In genomic region chr17:75270218-75270965, GRCh38 we compare ENCODE assay signal across 1 cellular context.
TF ChIP-seq lines count a peak whose summit lies in the region.

No MANE protein-coding gene starts in this region.

TF ChIP-seq in HepG2, 621 proteins besides CTCF, POLR2A, EP300 and RAD21 (continued from another document and continues in another):
- TF ChIP-seq ZNF512B (CRISPR knock-in tag; IDR thresholded peaks at IDR 0.05; ENCODE audit: borderline replicate concordance), result no peak
- TF ChIP-seq SNAPC2 (CRISPR knock-in tag; IDR thresholded peaks at IDR 0.05), result no peak
- peak; percentile 56 for TF ChIP-seq FOXA3 (CRISPR knock-in tag; IDR thresholded peaks at IDR 0.05)
- peak; percentile 58 for TF ChIP-seq KDM3A (CRISPR knock-in tag; IDR thresholded peaks at IDR 0.05; ENCODE audit: low read depth)
- no peak; the same call in 1 of the 2 replicates for TF ChIP-seq IRF9 (CRISPR knock-in tag; IDR thresholded peaks at IDR 0.05; ENCODE audit: borderline replicate concordance)
- TF ChIP-seq ZNF18 (CRISPR knock-in tag; IDR thresholded peaks at IDR 0.05; ENCODE audit: insufficient replicate concordance), result no peak
- 0 out of 2 replicates have a peak, but pooled peaks have one; percentile 5 for TF ChIP-seq BCL6 (CRISPR knock-in tag; IDR thresholded peaks at IDR 0.05)
- TF ChIP-seq SATB2 (CRISPR knock-in tag; IDR thresholded peaks at IDR 0.05), result no peak
- peak; percentile 68; the same call in 1 of the 2 replicates for TF ChIP-seq TBX2 (CRISPR knock-in tag; IDR thresholded peaks at IDR 0.05; ENCODE audit: borderline replicate concordance)
- TF ChIP-seq FOSL2 (CRISPR knock-in tag; IDR thresholded peaks at IDR 0.05), result peak; percentile 4; the same call in 1 of the 2 replicates
- TF ChIP-seq NONO (IDR thresholded peaks at IDR 0.05), result no peak
- 0 out of 2 replicates have a peak, but pooled peaks have one; percentile 28 for TF ChIP-seq NONO (CRISPR knock-in tag; conservative IDR thresholded peaks at IDR 0.05)
- TF ChIP-seq ZNF598 (CRISPR knock-in tag; IDR thresholded peaks at IDR 0.05; ENCODE audit: borderline replicate concordance), result no peak; the same call in 1 of the 2 replicates
- no peak for TF ChIP-seq NFRKB (IDR thresholded peaks at IDR 0.05)
- TF ChIP-seq ZNF382 (CRISPR knock-in tag; IDR thresholded peaks at IDR 0.05; ENCODE audit: borderline replicate concordance), result no peak
- peak; percentile 50; the same call in 1 of the 2 replicates for TF ChIP-seq ZMYM2 (CRISPR knock-in tag; IDR thresholded peaks at IDR 0.05)
- peak; percentile 79; the same call in 1 of the 2 replicates for TF ChIP-seq KDM5A (IDR thresholded peaks at IDR 0.05; ENCODE audit: borderline replicate concordance, low read length)
- no peak for TF ChIP-seq ZNF773 (CRISPR knock-in tag; IDR thresholded peaks at IDR 0.05; ENCODE audit: borderline replicate concordance)
- TF ChIP-seq HES4 (CRISPR knock-in tag; IDR thresholded peaks at IDR 0.05; ENCODE audit: borderline replicate concordance), result peak; percentile 66; the same call in 1 of the 2 replicates
- 0 out of 2 replicates have a peak, but pooled peaks have one; percentile 13 for TF ChIP-seq SKIL (CRISPR knock-in tag; IDR thresholded peaks at IDR 0.05; ENCODE audit: borderline replicate concordance)
- no peak for TF ChIP-seq U2AF1 (optimal IDR thresholded peaks at IDR 0.05; ENCODE audit: low read depth, low read length)
- peak; percentile 30 for TF ChIP-seq RXRB (CRISPR knock-in tag; IDR thresholded peaks at IDR 0.05; ENCODE audit: borderline replicate concordance)
- peak; percentile 55; the same call in 1 of the 2 replicates for TF ChIP-seq FOXK1 (CRISPR knock-in tag; IDR thresholded peaks at IDR 0.05; ENCODE audit: borderline replicate concordance, low read depth)
- TF ChIP-seq RAD51 (IDR thresholded peaks at IDR 0.05; ENCODE audit: borderline replicate concordance), result no peak
- no peak for TF ChIP-seq ZNF20 (CRISPR knock-in tag; IDR thresholded peaks at IDR 0.05)
- TF ChIP-seq DNMT3B (CRISPR knock-in tag; conservative IDR thresholded peaks at IDR 0.05), result no peak
- TF ChIP-seq ZNF776 (CRISPR knock-in tag; IDR thresholded peaks at IDR 0.05), result peak; percentile 54; the same call in 1 of the 2 replicates
- TF ChIP-seq ZSCAN20 (CRISPR knock-in tag; IDR thresholded peaks at IDR 0.05; ENCODE audit: borderline replicate concordance), result no peak
- no peak; the same call in 1 of the 2 replicates for TF ChIP-seq ZNF101 (CRISPR knock-in tag; IDR thresholded peaks at IDR 0.05; ENCODE audit: borderline replicate concordance, low read depth)
- peak; percentile 86 for TF ChIP-seq KDM2A (CRISPR knock-in tag; IDR thresholded peaks at IDR 0.05; ENCODE audit: borderline replicate concordance, low read depth)
- TF ChIP-seq DR1 (CRISPR knock-in tag; IDR thresholded peaks at IDR 0.05), result peak; percentile 77; the same call in 1 of the 2 replicates
- TF ChIP-seq ZNF720 (CRISPR knock-in tag; IDR thresholded peaks at IDR 0.05), result no peak
- peak; percentile 46; the same call in 1 of the 2 replicates for TF ChIP-seq CC2D1A (CRISPR knock-in tag; IDR thresholded peaks at IDR 0.05)
- no peak; the same call in 1 of the 2 replicates for TF ChIP-seq MYNN (CRISPR knock-in tag; IDR thresholded peaks at IDR 0.05; ENCODE audit: low read depth)
- no peak for TF ChIP-seq PAX8 (CRISPR knock-in tag; IDR thresholded peaks at IDR 0.05; ENCODE audit: borderline replicate concordance)
- no peak for TF ChIP-seq ZNF780A (CRISPR knock-in tag; IDR thresholded peaks at IDR 0.05)
- 0 out of 2 replicates have a peak, but pooled peaks have one; percentile 54 for TF ChIP-seq RARG (CRISPR knock-in tag; IDR thresholded peaks at IDR 0.05; ENCODE audit: low read depth)
- TF ChIP-seq JUNB (CRISPR knock-in tag; IDR thresholded peaks at IDR 0.05; ENCODE audit: borderline replicate concordance), result no peak
- TF ChIP-seq THAP8 (CRISPR knock-in tag; IDR thresholded peaks at IDR 0.05; ENCODE audit: borderline replicate concordance), result peak; percentile 35; the same call in 1 of the 2 replicates
- TF ChIP-seq TBX3 (IDR thresholded peaks at IDR 0.05; ENCODE audit: borderline replicate concordance), result no peak
- TF ChIP-seq FOXA1 (IDR thresholded peaks at IDR 0.05), result no peak
- peak; percentile 21; the same call in 1 of the 2 replicates for TF ChIP-seq FOXA1 (CRISPR knock-in tag; IDR thresholded peaks at IDR 0.05)
- TF ChIP-seq THAP9 (CRISPR knock-in tag; IDR thresholded peaks at IDR 0.05; ENCODE audit: borderline replicate concordance), result peak; percentile 72; the same call in 1 of the 2 replicates
- 0 out of 2 replicates have a peak, but pooled peaks have one; percentile 66 for TF ChIP-seq ZFP82 (CRISPR knock-in tag; IDR thresholded peaks at IDR 0.05; ENCODE audit: borderline replicate concordance)
- 0 out of 2 replicates have a peak, but pooled peaks have one; percentile 17 for TF ChIP-seq ZNF557 (CRISPR knock-in tag; IDR thresholded peaks at IDR 0.05)
- no peak; the same call in 1 of the 2 replicates for TF ChIP-seq WIZ (CRISPR knock-in tag; IDR thresholded peaks at IDR 0.05)
- no peak for TF ChIP-seq DBP (CRISPR knock-in tag; IDR thresholded peaks at IDR 0.05; ENCODE audit: not compliant biosample characterization)
- peak; percentile 67; the same call in 1 of the 2 replicates for TF ChIP-seq NAIF1 (CRISPR knock-in tag; IDR thresholded peaks at IDR 0.05; ENCODE audit: borderline replicate concordance)
- peak; percentile 59; the same call in 1 of the 2 replicates for TF ChIP-seq ZNF34 (CRISPR knock-in tag; IDR thresholded peaks at IDR 0.05; ENCODE audit: borderline replicate concordance)
- TF ChIP-seq PAXIP1 (CRISPR knock-in tag; conservative IDR thresholded peaks at IDR 0.05), result no peak
- TF ChIP-seq RELA (CRISPR knock-in tag; IDR thresholded peaks at IDR 0.05), result 0 out of 2 replicates have a peak, but pooled peaks have one; percentile 16
